In the genomic region with DNA sequence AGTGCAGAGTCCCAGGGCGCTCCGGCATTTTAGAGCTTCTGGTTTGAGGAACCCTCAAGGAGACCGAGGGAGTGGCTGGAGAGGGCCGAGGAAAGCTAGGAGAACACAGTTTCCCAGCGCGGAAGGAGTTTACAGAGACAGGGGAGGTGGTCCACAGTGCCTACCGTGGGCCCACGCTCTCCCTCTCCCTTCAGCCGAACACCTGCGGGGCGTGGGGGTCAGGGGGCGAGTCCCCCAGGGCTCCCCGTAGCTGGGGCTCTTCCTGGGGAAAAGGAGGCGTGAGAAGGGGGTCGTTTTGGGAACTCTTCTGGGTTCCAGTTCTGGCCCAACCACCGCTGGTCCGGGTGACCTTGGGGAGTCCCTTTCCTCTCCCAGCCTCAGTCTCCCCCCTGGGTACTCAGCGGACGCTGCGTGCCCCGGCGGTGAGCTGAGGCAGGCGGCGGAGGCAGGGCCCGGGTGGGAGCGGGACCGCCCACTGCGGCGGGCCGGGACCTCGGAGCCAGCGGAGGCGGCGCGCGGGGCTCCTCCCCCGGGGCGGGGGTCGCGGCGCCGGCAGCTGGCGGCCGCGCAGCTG, we compare ENCODE assay signal across 9 cellular contexts. TPM values are rescaled to one million over a fixed set of nuclear protein-coding genes. Genes with fewer than 3 reads are reported as not detected.
DNase-seq lines count a peak whose midpoint lies in the region; ATAC-seq and TF ChIP-seq lines count a peak whose summit lies in the region.
"Had no signal": no experiment of that assay in that cellular context is flagged by ENCODE, and none has a peak within 500 bp of the region (broad histone marks: within the 10 kb centered on the region; RNA-seq: fewer than 3 reads in every experiment).

No MANE protein-coding gene starts in this region.

- no peaks in the 10 kb centered on the region for H3K36me3 ChIP-seq in heart right ventricle
- H3K36me3 ChIP-seq: left lung had no signal

- H3K4me3 Mint-ChIP-seq in naive thymus-derived CD8-positive, alpha-beta T cell, result peak overlapping the region; percentile 76 to 88 (median 84)

- H3K9me3 Mint-ChIP-seq in naive thymus-derived CD8-positive, alpha-beta T cell, result no peaks in the 10 kb centered on the region

- peak overlapping the region in 1 of 10 donors; percentile 56 for H3K27ac Mint-ChIP-seq in naive thymus-derived CD8-positive, alpha-beta T cell

- peaks cover 7 to 15% (median 9%) of the 10 kb centered on the region in 4 donors for H3K4me1 Mint-ChIP-seq in naive thymus-derived CD8-positive, alpha-beta T cell

- in situ Hi-C loops in astrocyte of the cerebellum (cut with HindIII; ENCODE audit: low sequenced_read_pairs), result no loop called here

- no peaks in the 10 kb centered on the region for H3K36me3 Mint-ChIP-seq in naive thymus-derived CD8-positive, alpha-beta T cell

- intact Hi-C loops in heart right ventricle (cut with DNase I) (loop anchor here in 2 of 10 donors (10.0 kb wide), 2 partner anchors 46 to 56 kb away; a partner anchor contains a TSS), Right ventricle myocardium superior (cut with DNase I) (no loop called here)

- POLR2A ChIA-PET in naive thymus-derived CD8-positive, alpha-beta T cell (lab: Charles Lee), result interaction anchor here (1.2 kb wide), 1 partner anchor 58 kb away, joined by 4 read pairs; a partner anchor contains a TSS

- H3K4me1 ChIP-seq in heart right ventricle, result peaks cover 0 to 17% (median 12%) of the 10 kb centered on the region in 9 donors

- no peak overlapping the region for H3K27ac ChIP-seq in heart right ventricle
- H3K27ac ChIP-seq: left lung had no signal

- DNase-seq in heart right ventricle (no peak), Right ventricle myocardium superior (no peak), astrocyte of the cerebellum (ENCODE audit: low read depth) (no peak), foreskin fibroblast (no peak), kidney glomerular epithelial cell (lab: John Stamatoyannopoulos, UW) (no peak), NCI-H69 (lab: John Stamatoyannopoulos, UW) (no peak)
- DNase-seq in naive thymus-derived CD8-positive, alpha-beta T cell, result peak in 3 of 10 donors; percentile 0 to 48 (median 4)

- H3K27me3 Mint-ChIP-seq in naive thymus-derived CD8-positive, alpha-beta T cell, result peaks cover 43 to 75% (median 55%) of the 10 kb centered on the region in 5 donors

- ATAC-seq in heart right ventricle, result peak in 1 of 8 donors; percentile 11
- ATAC-seq in Right ventricle myocardium superior (ENCODE audit: poor library complexity), result no peak
- no peak for ATAC-seq in naive thymus-derived CD8-positive, alpha-beta T cell
- ATAC-seq in HG03280 (IDR thresholded peaks at IDR 0.05; ENCODE audit: unreplicated experiment), result no peak

- no peaks in the 10 kb centered on the region for H3K9me3 ChIP-seq in heart right ventricle
- H3K9me3 ChIP-seq: left lung had no signal

- H3K4me3 ChIP-seq in heart right ventricle (peak overlapping the region in 7 of 10 donors; percentile 32 to 68 (median 63)), astrocyte of the cerebellum (ENCODE audit: low read depth, low read length) (peak overlapping the region; percentile 22), foreskin fibroblast (ENCODE audit: low read depth in 1 of 2, low read length in 2 of 2) (no peak overlapping the region)

- no peak for TF ChIP-seq CTCF in heart right ventricle (IDR thresholded peaks at IDR 0.05)
- TF ChIP-seq CTCF in astrocyte of the cerebellum (IDR thresholded peaks at IDR 0.05; ENCODE audit: low read depth, low read length, missing control alignments), result no peak
- no peak for TF ChIP-seq CTCF in foreskin fibroblast (IDR thresholded peaks at IDR 0.05; ENCODE audit: low read depth, low read length)

- WGBS in heart right ventricle, 2 donors, result 17 to 26% methylated on average over 30 to 45 of the region's 45 CpGs

- H3K27me3 ChIP-seq in heart right ventricle, result peaks cover 5 to 83% (median 31%) of the 10 kb centered on the region in 7 donors

RNA-seq across cellular contexts. Expression of a gene that starts 0.4 kb away (rescaled TPM):
- 1 to 10 TPM in 3 of 10 donors, under 1 TPM in 7; 0.38 to 1.7 (median 0.67) TPM for total RNA-seq in heart right ventricle
- polyA plus RNA-seq in heart right ventricle, result under 1 TPM; 0.03 to 0.22 TPM
- total RNA-seq in Right ventricle myocardium superior, result 1.6 TPM
- not detected for total RNA-seq in naive thymus-derived CD8-positive, alpha-beta T cell
- polyA plus RNA-seq in naive thymus-derived CD8-positive, alpha-beta T cell, result not detected
- total RNA-seq: left lung had no signal

RNA-seq across cellular contexts. Expression of a gene that starts 58.0 kb away (rescaled TPM):
- total RNA-seq in heart right ventricle (10 to 100 TPM; 45.7 to 62.9 (median 52.1) TPM), Right ventricle myocardium superior (59.4 TPM)
- polyA plus RNA-seq in heart right ventricle, result 100 to 1,000 TPM in 1 of 2 donors, 10 to 100 TPM in 1; 74.1 to 145 TPM
- total RNA-seq in naive thymus-derived CD8-positive, alpha-beta T cell, result 10 to 100 TPM; 46.4 to 48.6 TPM
- polyA plus RNA-seq in naive thymus-derived CD8-positive, alpha-beta T cell, result 100 to 1,000 TPM; 145 to 176 (median 169) TPM

Comparison
In these comparisons a context has a peak if more than half of its experiments do, and no peak if none do; other contexts are left out.
1. H3K4me3 ChIP-seq: peak in heart right ventricle (7 of 10) and astrocyte of the cerebellum (single experiment); none in foreskin fibroblast (0 of 2).